7 cellular contexts compared by ENCODE assay signal in genomic region chr9:74719306-74719705, GRCh38.
"Had no signal": no experiment of that assay in that cellular context is flagged by ENCODE, and none has a peak within 500 bp of the region (broad histone marks: within the 10 kb centered on the region; RNA-seq: fewer than 3 reads in every experiment).

No MANE protein-coding gene starts in this region.

- H3K9ac ChIP-seq: KMS-11 had no signal

- H3K4me1 Mint-ChIP-seq: IgD-negative memory B cell had no signal

- H3K27ac ChIP-seq: HL-60, KMS-11 had no signal

- H3K4me3 Mint-ChIP-seq: IgD-negative memory B cell had no signal

- FAIRE-seq: HTR-8/SVneo had no signal

- H3K27ac Mint-ChIP-seq: IgD-negative memory B cell had no signal

- DNase-seq: IMR-90, KBM-7, KG1 had no signal

- H3K4me2 ChIP-seq: KMS-11 had no signal
